Comparison of ENCODE assay signal across 9 cellular contexts in the genomic region with DNA sequence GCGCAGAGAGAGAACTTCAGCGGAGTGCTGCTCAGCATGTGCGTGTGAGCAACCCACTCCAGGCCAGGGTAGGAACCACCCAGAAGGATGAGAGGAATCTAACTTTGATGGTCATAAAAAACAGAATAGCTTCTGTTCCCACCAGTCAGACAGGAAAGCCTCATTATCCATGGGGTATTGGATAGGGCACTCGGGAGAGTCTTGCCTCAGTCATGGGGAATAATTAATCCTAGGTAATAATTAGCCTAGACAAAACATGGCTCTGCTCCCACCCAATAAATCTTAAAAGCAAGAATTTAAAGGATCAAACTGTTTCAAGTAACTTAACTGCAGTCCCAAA. TPM values are rescaled to one million over a fixed set of nuclear protein-coding genes. Genes with fewer than 3 reads are reported as not detected.
DNase-seq lines count a peak whose midpoint lies in the region; ATAC-seq and TF ChIP-seq lines count a peak whose summit lies in the region.
"Had no signal": no experiment of that assay in that cellular context is flagged by ENCODE, and none has a peak within 500 bp of the region (broad histone marks: within the 10 kb centered on the region; RNA-seq: fewer than 3 reads in every experiment).

No MANE protein-coding gene starts in this region.

- H3K27me3 Mint-ChIP-seq in chondrocyte (ENCODE audit: low read depth), result no peaks in the 10 kb centered on the region

- peak overlapping the region; percentile 43 for H2AFZ ChIP-seq in HCT116 (ENCODE audit: low read depth, low read length, poor library complexity, severe bottlenecking)

- peak overlapping the region; percentile 68 for H3K4me3 Mint-ChIP-seq in chondrocyte (ENCODE audit: unreplicated experiment)

- peak overlapping the region; percentile 38; the same call in 1 of the 2 replicates for H3K4me2 ChIP-seq in HCT116 (ENCODE audit: low read length)
- H3K4me2 ChIP-seq in skeletal muscle satellite cell (ENCODE audit: low read length), result peak overlapping the region; percentile 76

- H3K36me3 ChIP-seq in HCT116 (ENCODE audit: control insufficient read depth in 1 of 2, insufficient read depth in 2 of 2, low read length in 2 of 2) (no peaks in the 10 kb centered on the region), skeletal muscle satellite cell (ENCODE audit: insufficient read depth, low read length) (no peaks in the 10 kb centered on the region)

- no peaks in the 10 kb centered on the region for H3K79me2 ChIP-seq in HCT116 (ENCODE audit: insufficient read depth, low read length)

- no peak for TF ChIP-seq POLR2A in HCT116 (IDR thresholded peaks at IDR 0.05; ENCODE audit: borderline replicate concordance, extremely low read depth, insufficient read depth, insufficient read length)

- H3K27ac Mint-ChIP-seq in chondrocyte (ENCODE audit: unreplicated experiment), result peak overlapping the region; percentile 80

- H3K27ac ChIP-seq in HCT116 (ENCODE audit: low read depth, low read length), result no peak overlapping the region

- BruUV-seq in HCT116 (replicated peaks; lab: Mats Ljungman, UMichigan), result no TSS peak

- no peaks in the 10 kb centered on the region for H3K36me3 Mint-ChIP-seq in chondrocyte (ENCODE audit: low read depth)

- RAD21 ChIA-PET in HCT116 (lab: Charles Lee; ENCODE audit: low non-redundant PET in 1 of 2, low total read pairs in 2 of 2, uncharacterized antibody in 2 of 2, unreplicated experiment in 2 of 2), result no interaction called here

- POLR2A ChIA-PET in HCT116 (lab: Charles Lee), result interaction anchor here (0.6 kb wide), 1 partner anchor 32 kb away, joined by 4 read pairs; no protein-coding TSS in a partner anchor

- H3K4me1 ChIP-seq in HCT116 (ENCODE audit: control insufficient read depth in 1 of 2, insufficient read depth in 2 of 2, low read length in 2 of 2) (peaks cover 7% of the 10 kb centered on the region in 2 experiments; a peak in 3 of 4 replicates), skeletal muscle satellite cell (ENCODE audit: control insufficient read depth, insufficient read depth, low read length) (peaks cover 8% of the 10 kb centered on the region)

- no peaks in the 10 kb centered on the region for H4K20me1 ChIP-seq in HCT116 (ENCODE audit: insufficient read depth)

- H3K4me1 Mint-ChIP-seq in chondrocyte (ENCODE audit: low read depth), result peaks cover 10% of the 10 kb centered on the region

- CTCF ChIA-PET in HCT116 (lab: Charles Lee), result no interaction called here

- H3K4me3 ChIP-seq in HCT116 (replicated peaks in 1 of 2; ENCODE audit: low read depth in 1 of 2, low read length in 2 of 2) (no peak overlapping the region), skeletal muscle satellite cell (ENCODE audit: low read length) (peak overlapping the region; percentile 56)

- intact Hi-C loops in HCT116 (cut with micrococcal nuclease), result no loop called here

- H3K9ac ChIP-seq in HCT116 (ENCODE audit: low read length) (no peak overlapping the region), skeletal muscle satellite cell (ENCODE audit: low read depth, low read length) (peak overlapping the region; percentile 63)

- H3K27me3 ChIP-seq in HCT116 (ENCODE audit: insufficient read depth, low read length) (no peaks in the 10 kb centered on the region), skeletal muscle satellite cell (ENCODE audit: control insufficient read depth, insufficient read depth, low read length) (no peaks in the 10 kb centered on the region)

- DNase-seq in HCT116 (ENCODE audit: low read depth, low spot score) (no peak), chondrocyte (ENCODE audit: low spot score) (no peak), left lobe of liver (ENCODE audit: low spot score) (no peak), cerebellar cortex (ENCODE audit: low spot score) (no peak), NCI-H2171 (lab: John Stamatoyannopoulos, UW) (no peak)
- no peak for DNase-seq in activated naive CD4-positive, alpha-beta T cell (lab: John Stamatoyannopoulos, UW)

- TF ChIP-seq CTCF in HCT116 (IDR thresholded peaks at IDR 0.05 in 2 of 3, conservative IDR thresholded peaks at IDR 0.05 in 1 of 3; ENCODE audit: borderline replicate concordance in 1 of 3, insufficient read depth in 1 of 3, low read depth in 2 of 3, low read length in 2 of 3), result no peak
- no peak for TF ChIP-seq CTCF in chondrocyte (IDR thresholded peaks at IDR 0.05)

- no peak for TF ChIP-seq RAD21 in HCT116 (IDR thresholded peaks at IDR 0.05; ENCODE audit: low read depth)

- ATAC-seq in HCT116 (peak; percentile 20; the same call in 1 of the 2 replicates), left lobe of liver (peak; percentile 82), HG02678 (IDR thresholded peaks at IDR 0.05; ENCODE audit: unreplicated experiment) (no peak)

- H3K9me3 ChIP-seq in HCT116 (ENCODE audit: control insufficient read depth in 1 of 2, insufficient read depth in 1 of 2, low read depth in 1 of 2, low read length in 2 of 2), result no peaks in the 10 kb centered on the region
- no peaks in the 10 kb centered on the region for H3K9me3 ChIP-seq in skeletal muscle satellite cell (replicated peaks; ENCODE audit: low read length)

- no peaks in the 10 kb centered on the region for H3K9me2 ChIP-seq in HCT116 (ENCODE audit: insufficient read depth)

- no peaks in the 10 kb centered on the region for H3K9me3 Mint-ChIP-seq in chondrocyte (ENCODE audit: low read depth)

TF ChIP-seq in HCT116, 20 proteins besides CTCF, POLR2A, EP300 and RAD21:
- TF ChIP-seq SIN3A (IDR thresholded peaks at IDR 0.05; ENCODE audit: low read depth), result no peak
- no peak for TF ChIP-seq REST (IDR thresholded peaks at IDR 0.05; ENCODE audit: low read depth)
- TF ChIP-seq EZH2phosphoT487 (IDR thresholded peaks at IDR 0.05; ENCODE audit: borderline replicate concordance), result no peak
- no peak for TF ChIP-seq FOSL1 (IDR thresholded peaks at IDR 0.05; ENCODE audit: low read depth)
- no peak for TF ChIP-seq EZH2 (IDR thresholded peaks at IDR 0.05)
- no peak for TF ChIP-seq TCF7L2 (IDR thresholded peaks at IDR 0.05; ENCODE audit: borderline replicate concordance, extremely low read depth, insufficient read depth, insufficient read length)
- TF ChIP-seq POLR2AphosphoS5 (IDR thresholded peaks at IDR 0.05; ENCODE audit: low read depth, low read length), result no peak
- no peak for TF ChIP-seq MAX (IDR thresholded peaks at IDR 0.05)
- TF ChIP-seq, protein P1, sequence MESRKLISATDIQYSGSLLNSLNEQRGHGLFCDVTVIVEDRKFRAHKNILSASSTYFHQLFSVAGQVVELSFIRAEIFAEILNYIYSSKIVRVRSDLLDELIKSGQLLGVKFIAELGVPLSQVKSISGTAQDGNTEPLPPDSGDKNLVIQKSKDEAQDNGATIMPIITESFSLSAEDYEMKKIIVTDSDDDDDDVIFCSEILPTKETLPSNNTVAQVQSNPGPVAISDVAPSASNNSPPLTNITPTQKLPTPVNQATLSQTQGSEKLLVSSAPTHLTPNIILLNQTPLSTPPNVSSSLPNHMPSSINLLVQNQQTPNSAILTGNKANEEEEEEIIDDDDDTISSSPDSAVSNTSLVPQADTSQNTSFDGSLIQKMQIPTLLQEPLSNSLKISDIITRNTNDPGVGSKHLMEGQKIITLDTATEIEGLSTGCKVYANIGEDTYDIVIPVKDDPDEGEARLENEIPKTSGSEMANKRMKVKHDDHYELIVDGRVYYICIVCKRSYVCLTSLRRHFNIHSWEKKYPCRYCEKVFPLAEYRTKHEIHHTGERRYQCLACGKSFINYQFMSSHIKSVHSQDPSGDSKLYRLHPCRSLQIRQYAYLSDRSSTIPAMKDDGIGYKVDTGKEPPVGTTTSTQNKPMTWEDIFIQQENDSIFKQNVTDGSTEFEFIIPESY (IDR thresholded peaks at IDR 0.05; ENCODE audit: extremely low read depth, insufficient replicate concordance, low read length), result no peak
- TF ChIP-seq YY1 (IDR thresholded peaks at IDR 0.05; ENCODE audit: extremely low read depth, insufficient replicate concordance, low read depth, low read length), result no peak
- TF ChIP-seq JUND (IDR thresholded peaks at IDR 0.05), result no peak
- TF ChIP-seq CBX3 (IDR thresholded peaks at IDR 0.05; ENCODE audit: low read depth), result no peak
- TF ChIP-seq ZNF274 (IDR thresholded peaks at IDR 0.05; ENCODE audit: low read depth, low read length), result no peak
TF ChIP-seq in HCT116: peak in this region for 0.

RNA-seq across cellular contexts. Expression of gene LDLRAD1, which starts 35.3 kb away (rescaled TPM):
- 0.30 TPM for total RNA-seq in HCT116 (2021; ENCODE audit: unreplicated experiment)
- polyA plus RNA-seq in HCT116 (2012), result 0.48 and 0.64 TPM in 2 replicates
- not detected in 3 replicates for total RNA-seq in chondrocyte
- 0.63 TPM for total RNA-seq in left lobe of liver
- not detected in 2 replicates for total RNA-seq in skeletal muscle satellite cell (2012; rRNA removed)
- total RNA-seq: activated CD8-positive, alpha-beta memory T cell treated with anti-CD3 and anti-CD28 coated beads for 36 hours had no signal

RNA-seq across cellular contexts. Expression of gene LRRC42, which starts 36.6 kb away (rescaled TPM):
- total RNA-seq in HCT116 (2021; ENCODE audit: unreplicated experiment) (62.5 TPM), chondrocyte (32.0 to 42.2 TPM (median 37.6 TPM) in 3 replicates), left lobe of liver (10.5 TPM)
- 35.3 and 46.9 TPM in 2 replicates for polyA plus RNA-seq in HCT116 (2012)
- total RNA-seq in skeletal muscle satellite cell (2012; rRNA removed), result 24.6 and 31.0 TPM in 2 replicates

RNA-seq across cellular contexts. Expression of gene IFT25, which starts 37.2 kb away (rescaled TPM):
- total RNA-seq in HCT116 (2021; ENCODE audit: unreplicated experiment), result 45.1 TPM
- 10.1 and 19.4 TPM in 2 replicates for polyA plus RNA-seq in HCT116 (2012)
- 20.4 to 33.7 TPM (median 20.6 TPM) in 3 replicates for total RNA-seq in chondrocyte
- 14.4 TPM for total RNA-seq in left lobe of liver
- total RNA-seq in skeletal muscle satellite cell (2012; rRNA removed), result 36.8 and 37.8 TPM in 2 replicates
